In genomic region chr3:33718595-33718907, GRCh38 we compare ENCODE assay signal across 8 cellular contexts. TPM values are rescaled to one million over a fixed set of nuclear protein-coding genes. Genes with fewer than 3 reads are reported as not detected.
DNase-seq lines count a peak whose midpoint lies in the region; ATAC-seq and TF ChIP-seq lines count a peak whose summit lies in the region.

No MANE protein-coding gene starts in this region.

- H3K79me2 ChIP-seq in OCI-LY3 (ENCODE audit: low read length), result peaks cover 44% of the 10 kb centered on the region

- H3K36me3 Mint-ChIP-seq in osteocyte (ENCODE audit: unreplicated experiment), result no peaks in the 10 kb centered on the region

- H3K4me1 Mint-ChIP-seq in osteocyte (ENCODE audit: unreplicated experiment), result peaks cover 23% of the 10 kb centered on the region

- DNase-seq in epithelial cell of esophagus (ENCODE audit: low read depth), result no peak
- no peak for DNase-seq in osteocyte (ENCODE audit: extremely low spot score, unreplicated experiment)
- DNase-seq in GOT3 (lab: John Stamatoyannopoulos, UW), result no peak
- DNase-seq in activated CD8-positive, alpha-beta memory T cell treated with anti-CD3 and anti-CD28 coated beads, Interleukin-2, amount 50 U/mL, for 4 hours, result no peak

- H2AFZ ChIP-seq in OCI-LY3 (ENCODE audit: low read depth, low read length), result peak overlapping the region; percentile 97

- peak overlapping the region; percentile 100 for H3K4me2 ChIP-seq in OCI-LY3 (ENCODE audit: low read length)

- peaks cover 5% of the 10 kb centered on the region for H3K36me3 ChIP-seq in OCI-LY3 (replicated peaks; ENCODE audit: low read depth, low read length)

- ATAC-seq in GM19452 (IDR thresholded peaks at IDR 0.05; ENCODE audit: unreplicated experiment), result peak; percentile 2
- no peak for ATAC-seq in HG02678 (IDR thresholded peaks at IDR 0.05; ENCODE audit: unreplicated experiment)
- ATAC-seq in HG03521 (IDR thresholded peaks at IDR 0.05; ENCODE audit: unreplicated experiment), result no peak

- TF ChIP-seq CTCF in OCI-LY3 (IDR thresholded peaks at IDR 0.05; ENCODE audit: low read depth, low read length), result no peak
- no peak for TF ChIP-seq CTCF in epithelial cell of esophagus (IDR thresholded peaks at IDR 0.05; ENCODE audit: insufficient read depth, low read depth, low read length, missing control alignments)
- TF ChIP-seq CTCF in osteocyte (IDR thresholded peaks at IDR 0.05), result no peak

- H3K27ac Mint-ChIP-seq in osteocyte (ENCODE audit: unreplicated experiment), result peak overlapping the region; percentile 93

- H3K9me3 Mint-ChIP-seq in osteocyte (ENCODE audit: unreplicated experiment), result no peaks in the 10 kb centered on the region

- H3K4me1 ChIP-seq in OCI-LY3 (ENCODE audit: low read length), result peaks cover 17% of the 10 kb centered on the region

- H3K27me3 Mint-ChIP-seq in osteocyte (ENCODE audit: unreplicated experiment), result no peaks in the 10 kb centered on the region

- H3K9me3 ChIP-seq in OCI-LY3 (ENCODE audit: insufficient read depth, low read length), result no peaks in the 10 kb centered on the region

- H3K27ac ChIP-seq in OCI-LY3 (ENCODE audit: low read length), result peak overlapping the region; percentile 60

- peak overlapping the region; percentile 90 for H3K4me3 Mint-ChIP-seq in osteocyte (ENCODE audit: unreplicated experiment)

- no peaks in the 10 kb centered on the region for H3K27me3 ChIP-seq in OCI-LY3 (ENCODE audit: low read depth, low read length)

- H3K4me3 ChIP-seq in OCI-LY3 (ENCODE audit: low read length) (peak overlapping the region; percentile 83), epithelial cell of esophagus (ENCODE audit: low read length) (peak overlapping the region; percentile 68)

- H3K9ac ChIP-seq in OCI-LY3 (ENCODE audit: low read length), result peak overlapping the region; percentile 79

- peaks cover 28% of the 10 kb centered on the region for H4K20me1 ChIP-seq in OCI-LY3 (ENCODE audit: insufficient read depth, low read length)

RNA-seq across cellular contexts. Expression of gene CLASP2, which starts 0.5 kb away (rescaled TPM):
- total RNA-seq in osteocyte, result 42.6 and 51.2 TPM in 2 replicates
